In the genomic region with DNA sequence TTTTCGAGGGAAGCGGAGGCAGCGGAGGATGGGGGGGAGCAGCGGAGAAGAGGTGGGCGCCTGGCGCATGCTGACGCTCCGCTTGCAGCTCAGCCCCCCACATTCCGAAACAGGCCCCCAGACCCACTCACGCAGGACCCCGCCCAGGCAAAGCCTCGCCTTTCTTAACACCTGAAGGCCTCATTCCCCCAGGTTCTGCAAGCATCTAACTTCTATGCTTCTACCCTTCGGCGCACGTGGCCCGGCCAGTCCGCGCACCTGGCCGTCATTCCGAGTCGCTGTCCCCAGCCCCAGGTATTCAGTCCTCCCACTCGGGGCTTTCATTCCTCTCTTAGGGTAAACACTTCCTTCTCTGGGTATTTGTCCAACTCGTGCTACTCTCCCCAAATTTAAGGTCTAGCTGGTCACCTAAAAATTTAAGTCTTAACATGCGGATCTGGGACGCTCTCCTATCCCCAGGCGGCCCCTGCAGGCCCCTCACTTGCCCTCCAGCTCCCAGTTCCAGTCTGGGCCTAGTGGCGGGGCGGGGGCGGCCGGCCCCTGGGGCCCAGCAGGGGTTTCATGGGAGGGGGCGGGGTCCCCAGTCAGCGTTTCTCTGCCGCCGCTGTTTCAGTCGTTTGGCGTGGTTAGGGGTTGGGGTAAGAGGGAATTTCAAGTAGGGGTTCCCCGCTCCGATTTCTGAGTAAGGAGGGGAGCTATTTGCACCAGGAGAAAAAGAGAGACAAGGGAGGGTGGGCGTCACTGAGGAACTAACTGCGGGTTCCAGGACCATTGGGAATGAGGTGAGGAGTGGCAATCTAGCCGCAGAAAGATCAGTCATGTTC, we compare ENCODE assay signal across 8 cellular contexts. TPM values are rescaled to one million over a fixed set of nuclear protein-coding genes. Genes with fewer than 3 reads are reported as not detected.
A peak's percentile ranks its signal among the peaks of the same experiment; 100 is the strongest.
DNase-seq lines count a peak whose midpoint lies in the region; ATAC-seq and FAIRE-seq lines count a peak whose summit lies in the region.

No MANE protein-coding gene starts in this region.

- H3K4me3 ChIP-seq in iPS DF 6.9 (ENCODE audit: low read length) (peak overlapping the region; percentile 26; the same call in 1 of the 2 replicates), small intestine (ENCODE audit: low read depth in 1 of 2, low read length in 2 of 2) (peak overlapping the region; percentile 70 to 77)

- WGBS in iPS DF 6.9 (ENCODE audit: insufficient coverage, insufficient read length) = no CpG with 5 or more reads among the region's 41 CpGs
- WGBS in small intestine, 3 donors = 2 to 5% (median 3%) methylated on average over 38 to 41 of the region's 41 CpGs

- peaks cover 10 to 16% of the 10 kb centered on the region in 2 donors for H3K36me3 Mint-ChIP-seq in activated naive CD4-positive, alpha-beta T cell treated with anti-CD3 and anti-CD28 coated beads, Interleukin-2, amount 50 U/mL, for 72 hours

- ATAC-seq in activated naive CD4-positive, alpha-beta T cell treated with anti-CD3 and anti-CD28 coated beads, Interleukin-2, amount 50 U/mL, for 72 hours = peak; percentile 1 to 12
- ATAC-seq in GM19397 (IDR thresholded peaks at IDR 0.05; ENCODE audit: unreplicated experiment) = no peak
- ATAC-seq in GM19395 (IDR thresholded peaks at IDR 0.05; ENCODE audit: unreplicated experiment) = no peak

- H3K27ac ChIP-seq in iPS DF 6.9 (ENCODE audit: low read length) (no peak overlapping the region), small intestine (ENCODE audit: low read depth in 1 of 2, low read length in 1 of 2) (peak overlapping the region; percentile 91 to 94)

- peak overlapping the region; percentile 77 to 92 for H3K27ac Mint-ChIP-seq in activated naive CD4-positive, alpha-beta T cell treated with anti-CD3 and anti-CD28 coated beads, Interleukin-2, amount 50 U/mL, for 72 hours

- H3K27me3 ChIP-seq in iPS DF 6.9 (ENCODE audit: control insufficient read depth, insufficient read depth, low read length) = no peaks in the 10 kb centered on the region
- H3K27me3 ChIP-seq in small intestine (ENCODE audit: control insufficient read depth in 2 of 2, insufficient read depth in 2 of 2, low read length in 2 of 2) = no peaks in the 10 kb centered on the region

- H3K9me3 ChIP-seq in iPS DF 6.9 (ENCODE audit: control insufficient read depth, insufficient read depth, low read length) (no peaks in the 10 kb centered on the region), small intestine (ENCODE audit: control insufficient read depth, low read depth) (no peaks in the 10 kb centered on the region)

- H3K9me3 Mint-ChIP-seq in activated naive CD4-positive, alpha-beta T cell treated with anti-CD3 and anti-CD28 coated beads, Interleukin-2, amount 50 U/mL, for 72 hours = no peaks in the 10 kb centered on the region

- FAIRE-seq in small intestine (lab: Jason Lieb, UNC) = no peak

- H3K36me3 ChIP-seq in iPS DF 6.9 (ENCODE audit: control insufficient read depth, insufficient read depth, low read length) = no peaks in the 10 kb centered on the region
- no peaks in the 10 kb centered on the region for H3K36me3 ChIP-seq in small intestine (ENCODE audit: control insufficient read depth in 2 of 2, insufficient read depth in 2 of 2, low read length in 2 of 2)

- H3K4me1 ChIP-seq in iPS DF 6.9 (ENCODE audit: control insufficient read depth, insufficient read depth, low read length) (peaks cover 4% of the 10 kb centered on the region), small intestine (ENCODE audit: control insufficient read depth in 2 of 2, insufficient read depth in 1 of 2, low read depth in 1 of 2, low read length in 1 of 2) (peaks cover 1 to 9% of the 10 kb centered on the region in 2 donors)

- DNase-seq in NCI-H1417 (lab: John Stamatoyannopoulos, UW) (peak; percentile 43 to 78 (median 78)), NCI-H1417 treated with DMSO at 0.1 percent for 48 hours (lab: John Stamatoyannopoulos, UW) (no peak), NCI-H2227 treated with DMSO at 0.1 percent for 48 hours (lab: John Stamatoyannopoulos, UW) (peak; percentile 71), iPS DF 6.9 (ENCODE audit: low read depth, low spot score) (no peak), small intestine (peak; percentile 60)
- DNase-seq in activated naive CD4-positive, alpha-beta T cell treated with anti-CD3 and anti-CD28 coated beads, Interleukin-2, amount 50 U/mL, for 72 hours (ENCODE audit: low spot score in 2 of 2) = peak; percentile 57 to 80

RNA-seq across cellular contexts. Expression of gene ZBTB7B, which starts 2.7 kb away (rescaled TPM):
- total RNA-seq in activated naive CD4-positive, alpha-beta T cell treated with anti-CD3 and anti-CD28 coated beads, Interleukin-2, amount 50 U/mL, for 72 hours = 100 to 1,000 TPM in 1 of 2 donors, 10 to 100 TPM in 1; 97.4 to 184 TPM
- 100 to 1,000 TPM in 2 of 3 donors, 10 to 100 TPM in 1; 93.2 to 222 (median 136) TPM for polyA plus RNA-seq in small intestine

RNA-seq across cellular contexts. Expression of gene LENEP, which starts 6.5 kb away (rescaled TPM):
- under 1 TPM; 0.66 to 0.68 TPM for total RNA-seq in activated naive CD4-positive, alpha-beta T cell treated with anti-CD3 and anti-CD28 coated beads, Interleukin-2, amount 50 U/mL, for 72 hours
- polyA plus RNA-seq in small intestine = not detected

RNA-seq across cellular contexts. Expression of gene FLAD1, which starts 16.7 kb away (rescaled TPM):
- 10 to 100 TPM; 40.8 to 41.9 TPM for total RNA-seq in activated naive CD4-positive, alpha-beta T cell treated with anti-CD3 and anti-CD28 coated beads, Interleukin-2, amount 50 U/mL, for 72 hours
- polyA plus RNA-seq in small intestine = 10 to 100 TPM; 33.1 to 51.4 (median 35.7) TPM

RNA-seq across cellular contexts. Expression of gene CKS1B, which starts 25.4 kb away (rescaled TPM):
- total RNA-seq in activated naive CD4-positive, alpha-beta T cell treated with anti-CD3 and anti-CD28 coated beads, Interleukin-2, amount 50 U/mL, for 72 hours = 100 to 1,000 TPM; 202 to 308 TPM
- 100 to 1,000 TPM in 1 of 3 donors, 10 to 100 TPM in 2; 63.7 to 117 (median 81.3) TPM for polyA plus RNA-seq in small intestine

RNA-seq across cellular contexts. Expression of gene SHC1, which starts 29.3 kb away (rescaled TPM):
- 10 to 100 TPM; 50.3 to 76.2 TPM for total RNA-seq in activated naive CD4-positive, alpha-beta T cell treated with anti-CD3 and anti-CD28 coated beads, Interleukin-2, amount 50 U/mL, for 72 hours
- polyA plus RNA-seq in small intestine = 10 to 100 TPM; 59.7 to 84.8 (median 67.8) TPM

Comparison
In these comparisons a context has a peak if more than half of its experiments do, and no peak if none do; other contexts are left out.
1. DNase-seq: peak in NCI-H1417 (3 of 3), NCI-H2227 treated with DMSO at 0.1 percent for 48 hours (single experiment), activated naive CD4-positive, alpha-beta T cell treated with anti-CD3 and anti-CD28 coated beads, Interleukin-2, amount 50 U/mL, for 72 hours (2 of 2) and small intestine (single experiment); none in NCI-H1417 treated with DMSO at 0.1 percent for 48 hours (single experiment) and iPS DF 6.9 (single experiment).
2. ATAC-seq: peak in activated naive CD4-positive, alpha-beta T cell treated with anti-CD3 and anti-CD28 coated beads, Interleukin-2, amount 50 U/mL, for 72 hours (2 of 2); none in GM19397 (single experiment) and GM19395 (single experiment).